Comparison of ENCODE assay signal across 1 cellular context in genomic region chr2:42052702-42053481, GRCh38.
A peak's percentile ranks its signal among the peaks of the same experiment; 100 is the strongest.
TF ChIP-seq lines count a peak whose summit lies in the region.

No MANE protein-coding gene starts in this region.

TF ChIP-seq in HepG2, 621 proteins besides CTCF, POLR2A, EP300 and RAD21 (continued from another document and continues in another):
- TF ChIP-seq, protein P1, sequence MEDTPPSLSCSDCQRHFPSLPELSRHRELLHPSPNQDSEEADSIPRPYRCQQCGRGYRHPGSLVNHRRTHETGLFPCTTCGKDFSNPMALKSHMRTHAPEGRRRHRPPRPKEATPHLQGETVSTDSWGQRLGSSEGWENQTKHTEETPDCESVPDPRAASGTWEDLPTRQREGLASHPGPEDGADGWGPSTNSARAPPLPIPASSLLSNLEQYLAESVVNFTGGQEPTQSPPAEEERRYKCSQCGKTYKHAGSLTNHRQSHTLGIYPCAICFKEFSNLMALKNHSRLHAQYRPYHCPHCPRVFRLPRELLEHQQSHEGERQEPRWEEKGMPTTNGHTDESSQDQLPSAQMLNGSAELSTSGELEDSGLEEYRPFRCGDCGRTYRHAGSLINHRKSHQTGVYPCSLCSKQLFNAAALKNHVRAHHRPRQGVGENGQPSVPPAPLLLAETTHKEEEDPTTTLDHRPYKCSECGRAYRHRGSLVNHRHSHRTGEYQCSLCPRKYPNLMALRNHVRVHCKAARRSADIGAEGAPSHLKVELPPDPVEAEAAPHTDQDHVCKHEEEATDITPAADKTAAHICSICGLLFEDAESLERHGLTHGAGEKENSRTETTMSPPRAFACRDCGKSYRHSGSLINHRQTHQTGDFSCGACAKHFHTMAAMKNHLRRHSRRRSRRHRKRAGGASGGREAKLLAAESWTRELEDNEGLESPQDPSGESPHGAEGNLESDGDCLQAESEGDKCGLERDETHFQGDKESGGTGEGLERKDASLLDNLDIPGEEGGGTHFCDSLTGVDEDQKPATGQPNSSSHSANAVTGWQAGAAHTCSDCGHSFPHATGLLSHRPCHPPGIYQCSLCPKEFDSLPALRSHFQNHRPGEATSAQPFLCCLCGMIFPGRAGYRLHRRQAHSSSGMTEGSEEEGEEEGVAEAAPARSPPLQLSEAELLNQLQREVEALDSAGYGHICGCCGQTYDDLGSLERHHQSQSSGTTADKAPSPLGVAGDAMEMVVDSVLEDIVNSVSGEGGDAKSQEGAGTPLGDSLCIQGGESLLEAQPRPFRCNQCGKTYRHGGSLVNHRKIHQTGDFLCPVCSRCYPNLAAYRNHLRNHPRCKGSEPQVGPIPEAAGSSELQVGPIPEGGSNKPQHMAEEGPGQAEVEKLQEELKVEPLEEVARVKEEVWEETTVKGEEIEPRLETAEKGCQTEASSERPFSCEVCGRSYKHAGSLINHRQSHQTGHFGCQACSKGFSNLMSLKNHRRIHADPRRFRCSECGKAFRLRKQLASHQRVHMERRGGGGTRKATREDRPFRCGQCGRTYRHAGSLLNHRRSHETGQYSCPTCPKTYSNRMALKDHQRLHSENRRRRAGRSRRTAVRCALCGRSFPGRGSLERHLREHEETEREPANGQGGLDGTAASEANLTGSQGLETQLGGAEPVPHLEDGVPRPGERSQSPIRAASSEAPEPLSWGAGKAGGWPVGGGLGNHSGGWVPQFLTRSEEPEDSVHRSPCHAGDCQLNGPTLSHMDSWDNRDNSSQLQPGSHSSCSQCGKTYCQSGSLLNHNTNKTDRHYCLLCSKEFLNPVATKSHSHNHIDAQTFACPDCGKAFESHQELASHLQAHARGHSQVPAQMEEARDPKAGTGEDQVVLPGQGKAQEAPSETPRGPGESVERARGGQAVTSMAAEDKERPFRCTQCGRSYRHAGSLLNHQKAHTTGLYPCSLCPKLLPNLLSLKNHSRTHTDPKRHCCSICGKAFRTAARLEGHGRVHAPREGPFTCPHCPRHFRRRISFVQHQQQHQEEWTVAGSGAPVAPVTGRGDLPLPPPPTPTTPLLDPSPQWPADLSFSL (CRISPR knock-in tag; IDR thresholded peaks at IDR 0.05) = no peak
- TF ChIP-seq SRSF9 (IDR thresholded peaks at IDR 0.05; ENCODE audit: borderline replicate concordance, insufficient read depth, low read depth, low read length, poor library complexity, severe bottlenecking) (no peak), ZNF678 (CRISPR knock-in tag; IDR thresholded peaks at IDR 0.05) (no peak), ZFAT (CRISPR knock-in tag; conservative IDR thresholded peaks at IDR 0.05) (no peak), HNF1A (IDR thresholded peaks at IDR 0.05; ENCODE audit: low read depth) (no peak), HNF1A (CRISPR knock-in tag; IDR thresholded peaks at IDR 0.05; ENCODE audit: borderline replicate concordance) (no peak), HOMEZ (CRISPR knock-in tag; IDR thresholded peaks at IDR 0.05; ENCODE audit: low read depth) (no peak), TAF15 (IDR thresholded peaks at IDR 0.05; ENCODE audit: low read depth, low read length, poor library complexity, severe bottlenecking) (no peak), ZFP41 (CRISPR knock-in tag; IDR thresholded peaks at IDR 0.05; ENCODE audit: borderline replicate concordance) (no peak), ZNF75D (CRISPR knock-in tag; IDR thresholded peaks at IDR 0.05; ENCODE audit: borderline replicate concordance) (no peak), BORCS8-MEF2B (CRISPR knock-in tag; IDR thresholded peaks at IDR 0.05) (no peak), ZFP37 (CRISPR knock-in tag; IDR thresholded peaks at IDR 0.05; ENCODE audit: borderline replicate concordance) (no peak), TARDBP (CRISPR knock-in tag; IDR thresholded peaks at IDR 0.05) (no peak), SRSF4 (IDR thresholded peaks at IDR 0.05; ENCODE audit: low read depth, low read length, poor library complexity, severe bottlenecking) (no peak), ZNF746 (CRISPR knock-in tag; IDR thresholded peaks at IDR 0.05) (no peak), FOXP4 (CRISPR knock-in tag; IDR thresholded peaks at IDR 0.05) (no peak), PHF5A (CRISPR knock-in tag; IDR thresholded peaks at IDR 0.05; ENCODE audit: low read depth, unreplicated experiment) (no peak), SMAD1 (CRISPR knock-in tag; IDR thresholded peaks at IDR 0.05; ENCODE audit: borderline replicate concordance, low read depth) (no peak), RARA (CRISPR knock-in tag; IDR thresholded peaks at IDR 0.05) (peak; percentile 49), NONO (IDR thresholded peaks at IDR 0.05) (no peak), NONO (CRISPR knock-in tag; conservative IDR thresholded peaks at IDR 0.05) (no peak), FOXA1 (IDR thresholded peaks at IDR 0.05) (no peak), FOXA1 (CRISPR knock-in tag; IDR thresholded peaks at IDR 0.05) (no peak), MLX (CRISPR knock-in tag; IDR thresholded peaks at IDR 0.05) (no peak), PITX1 (CRISPR knock-in tag; IDR thresholded peaks at IDR 0.05) (no peak), ETV6 (CRISPR knock-in tag; conservative IDR thresholded peaks at IDR 0.05) (peak; percentile 50; the same call in 1 of the 2 replicates), KDM5B (CRISPR knock-in tag; IDR thresholded peaks at IDR 0.05; ENCODE audit: borderline replicate concordance) (no peak), HDAC1 (CRISPR knock-in tag; IDR thresholded peaks at IDR 0.05) (no peak), ZNF615 (CRISPR knock-in tag; IDR thresholded peaks at IDR 0.05; ENCODE audit: borderline replicate concordance) (no peak), TEAD3 (CRISPR knock-in tag; optimal IDR thresholded peaks at IDR 0.05; ENCODE audit: borderline replicate concordance) (no peak), ZFP36 (IDR thresholded peaks at IDR 0.05; ENCODE audit: borderline replicate concordance, low read depth, low read length, partially characterized antibody) (no peak), ZNF703 (CRISPR knock-in tag; IDR thresholded peaks at IDR 0.05; ENCODE audit: borderline replicate concordance) (no peak), FOSL2 (CRISPR knock-in tag; IDR thresholded peaks at IDR 0.05) (0 out of 2 replicates have a peak, but pooled peaks have one; percentile 20), ZNF205 (CRISPR knock-in tag; IDR thresholded peaks at IDR 0.05) (0 out of 2 replicates have a peak, but pooled peaks have one; percentile 47), ZNF879 (CRISPR knock-in tag; IDR thresholded peaks at IDR 0.05) (no peak), SP4 (CRISPR knock-in tag; IDR thresholded peaks at IDR 0.05) (peak; percentile 21; the same call in 1 of the 2 replicates), MEF2D (CRISPR knock-in tag; IDR thresholded peaks at IDR 0.05) (no peak), CC2D1A (CRISPR knock-in tag; IDR thresholded peaks at IDR 0.05) (no peak), ZZZ3 (CRISPR knock-in tag; IDR thresholded peaks at IDR 0.05; ENCODE audit: borderline replicate concordance) (no peak), ZBTB7A (CRISPR knock-in tag; IDR thresholded peaks at IDR 0.05) (no peak), FOSL1 (CRISPR knock-in tag; IDR thresholded peaks at IDR 0.05; ENCODE audit: borderline replicate concordance) (no peak)
- TF ChIP-seq, protein P2, sequence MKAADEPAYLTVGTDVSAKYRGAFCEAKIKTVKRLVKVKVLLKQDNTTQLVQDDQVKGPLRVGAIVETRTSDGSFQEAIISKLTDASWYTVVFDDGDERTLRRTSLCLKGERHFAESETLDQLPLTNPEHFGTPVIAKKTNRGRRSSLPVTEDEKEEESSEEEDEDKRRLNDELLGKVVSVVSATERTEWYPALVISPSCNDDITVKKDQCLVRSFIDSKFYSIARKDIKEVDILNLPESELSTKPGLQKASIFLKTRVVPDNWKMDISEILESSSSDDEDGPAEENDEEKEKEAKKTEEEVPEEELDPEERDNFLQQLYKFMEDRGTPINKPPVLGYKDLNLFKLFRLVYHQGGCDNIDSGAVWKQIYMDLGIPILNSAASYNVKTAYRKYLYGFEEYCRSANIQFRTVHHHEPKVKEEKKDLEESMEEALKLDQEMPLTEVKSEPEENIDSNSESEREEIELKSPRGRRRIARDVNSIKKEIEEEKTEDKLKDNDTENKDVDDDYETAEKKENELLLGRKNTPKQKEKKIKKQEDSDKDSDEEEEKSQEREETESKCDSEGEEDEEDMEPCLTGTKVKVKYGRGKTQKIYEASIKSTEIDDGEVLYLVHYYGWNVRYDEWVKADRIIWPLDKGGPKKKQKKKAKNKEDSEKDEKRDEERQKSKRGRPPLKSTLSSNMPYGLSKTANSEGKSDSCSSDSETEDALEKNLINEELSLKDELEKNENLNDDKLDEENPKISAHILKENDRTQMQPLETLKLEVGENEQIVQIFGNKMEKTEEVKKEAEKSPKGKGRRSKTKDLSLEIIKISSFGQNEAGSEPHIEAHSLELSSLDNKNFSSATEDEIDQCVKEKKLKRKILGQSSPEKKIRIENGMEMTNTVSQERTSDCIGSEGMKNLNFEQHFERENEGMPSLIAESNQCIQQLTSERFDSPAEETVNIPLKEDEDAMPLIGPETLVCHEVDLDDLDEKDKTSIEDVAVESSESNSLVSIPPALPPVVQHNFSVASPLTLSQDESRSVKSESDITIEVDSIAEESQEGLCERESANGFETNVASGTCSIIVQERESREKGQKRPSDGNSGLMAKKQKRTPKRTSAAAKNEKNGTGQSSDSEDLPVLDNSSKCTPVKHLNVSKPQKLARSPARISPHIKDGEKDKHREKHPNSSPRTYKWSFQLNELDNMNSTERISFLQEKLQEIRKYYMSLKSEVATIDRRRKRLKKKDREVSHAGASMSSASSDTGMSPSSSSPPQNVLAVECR (CRISPR knock-in tag; IDR thresholded peaks at IDR 0.05; ENCODE audit: borderline replicate concordance) = 0 out of 2 replicates have a peak, but pooled peaks have one; percentile 31
- TF ChIP-seq, protein P3, sequence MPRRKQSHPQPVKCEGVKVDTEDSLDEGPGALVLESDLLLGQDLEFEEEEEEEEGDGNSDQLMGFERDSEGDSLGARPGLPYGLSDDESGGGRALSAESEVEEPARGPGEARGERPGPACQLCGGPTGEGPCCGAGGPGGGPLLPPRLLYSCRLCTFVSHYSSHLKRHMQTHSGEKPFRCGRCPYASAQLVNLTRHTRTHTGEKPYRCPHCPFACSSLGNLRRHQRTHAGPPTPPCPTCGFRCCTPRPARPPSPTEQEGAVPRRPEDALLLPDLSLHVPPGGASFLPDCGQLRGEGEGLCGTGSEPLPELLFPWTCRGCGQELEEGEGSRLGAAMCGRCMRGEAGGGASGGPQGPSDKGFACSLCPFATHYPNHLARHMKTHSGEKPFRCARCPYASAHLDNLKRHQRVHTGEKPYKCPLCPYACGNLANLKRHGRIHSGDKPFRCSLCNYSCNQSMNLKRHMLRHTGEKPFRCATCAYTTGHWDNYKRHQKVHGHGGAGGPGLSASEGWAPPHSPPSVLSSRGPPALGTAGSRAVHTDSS (CRISPR knock-in tag; conservative IDR thresholded peaks at IDR 0.05) = no peak
